In genomic region chr7:1943933-1944618, GRCh38 we compare ENCODE assay signal across 1 cellular context.
TF ChIP-seq lines count a peak whose summit lies in the region.

No MANE protein-coding gene starts in this region.

TF ChIP-seq in GM23338, 12 proteins besides CTCF, POLR2A, EP300 and RAD21 (continued from another document):
- TF ChIP-seq ZNF462 (CRISPR knock-in tag; IDR thresholded peaks at IDR 0.05): no peak
- no peak for TF ChIP-seq NANOG (IDR thresholded peaks at IDR 0.05; ENCODE audit: borderline replicate concordance)
- no peak for TF ChIP-seq REST (IDR thresholded peaks at IDR 0.05; ENCODE audit: unreplicated experiment)
- TF ChIP-seq ZNF331 (CRISPR knock-in tag; IDR thresholded peaks at IDR 0.05; ENCODE audit: low read depth): no peak
- no peak for TF ChIP-seq ZNF114 (CRISPR knock-in tag; IDR thresholded peaks at IDR 0.05)
